In genomic region chr3:33179132-33179531, GRCh38 we compare ENCODE assay signal across 35 cellular contexts.
"Had no signal": no experiment of that assay in that cellular context is flagged by ENCODE, and none has a peak within 500 bp of the region (broad histone marks: within the 10 kb centered on the region; RNA-seq: fewer than 3 reads in every experiment).

No MANE protein-coding gene starts in this region.

- H3K27me3 ChIP-seq: MG63 had no signal

- H3K4me3 ChIP-seq: MG63 had no signal

- DNase-seq: Kasumi-1, MG63, MM.1S, MV-4-11, NCI-H1048, NCI-H1092, NCI-H1092 treated with DMSO at 0.1 percent for 48 hours, NCI-H1105, NCI-H1105 treated with DMSO at 0.1 percent for 48 hours, NCI-H1417, NCI-H1417 treated with DMSO at 0.1 percent for 48 hours, NCI-H1436, NCI-H1436 treated with DMSO at 0.1 percent for 48 hours, NCI-H146, NCI-H1694, NCI-H1694 treated with DMSO at 0.1 percent for 48 hours, NCI-H187, NCI-H187 treated with DMSO at 0.1 percent for 48 hours, NCI-H1930, NCI-H2029, NCI-H2029 treated with DMSO at 0.1 percent for 48 hours, NCI-H2081, NCI-H2081 treated with DMSO at 0.1 percent for 48 hours, NCI-H2107, NCI-H2171, NCI-H2171 treated with DMSO at 0.1 percent for 48 hours, NCI-H2227 treated with DMSO at 0.1 percent for 48 hours, NCI-H226, NCI-H345, NCI-H446, NCI-H446 treated with DMSO at 0.1 percent for 48 hours, NCI-H510A, NCI-H510A treated with DMSO at 0.1 percent for 48 hours, NCI-H524 had no signal

- H3K4me2 ChIP-seq: KMS-11 had no signal

- H3K27ac ChIP-seq: KMS-11 had no signal

- H3K36me3 ChIP-seq: MG63 had no signal

- H3K9ac ChIP-seq: KMS-11 had no signal
